ENCODE assay signal across 19 cellular contexts in the genomic region with DNA sequence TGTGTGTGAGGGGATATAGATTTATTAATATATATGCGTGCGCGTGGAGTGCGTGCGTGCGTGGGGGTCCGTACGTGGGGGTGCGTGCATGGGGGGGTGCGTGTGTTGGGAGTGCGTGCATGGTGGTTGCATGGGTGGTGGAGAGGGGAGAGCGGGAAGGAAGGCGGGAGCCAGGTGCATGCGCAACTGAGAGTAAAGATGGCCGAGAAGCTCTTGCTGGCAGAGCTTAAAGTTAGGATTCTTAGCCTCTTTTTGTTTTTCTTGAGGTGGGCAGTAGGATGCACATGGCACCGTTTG. TPM values are rescaled to one million over a fixed set of nuclear protein-coding genes. Genes with fewer than 3 reads are reported as not detected.
DNase-seq lines count a peak whose midpoint lies in the region; ATAC-seq and TF ChIP-seq lines count a peak whose summit lies in the region.
"Had no signal": no experiment of that assay in that cellular context is flagged by ENCODE, and none has a peak within 500 bp of the region (broad histone marks: within the 10 kb centered on the region; RNA-seq: fewer than 3 reads in every experiment).

No MANE protein-coding gene starts in this region.

- H3K27me3 Mint-ChIP-seq in mesothelial cell of epicardium (ENCODE audit: low read depth) = peaks cover 25% of the 10 kb centered on the region
- peaks cover 4% of the 10 kb centered on the region for H3K27me3 Mint-ChIP-seq in activated T-helper 1 cell treated with anti-CD3 and anti-CD28 coated beads, Interleukin-12 subunit alpha, Interleukin-12 subunit beta, Interleukin-2, Interleukin-4 antibody, amounts not matched to agents 30 ng/mL and 10 ng/mL and 1 ng/mL, durations not matched to agents 14 hours and 24 hours and 36 hours (ENCODE audit: insufficient read depth)

- no peaks in the 10 kb centered on the region for H3K27me3 ChIP-seq in NT2/D1 (ENCODE audit: insufficient read depth, insufficient read length)

- H3K27ac Mint-ChIP-seq in mesothelial cell of epicardium = no peak overlapping the region
- no peak overlapping the region for H3K27ac Mint-ChIP-seq in activated T-helper 1 cell treated with anti-CD3 and anti-CD28 coated beads, Interleukin-12 subunit alpha, Interleukin-12 subunit beta, Interleukin-2, Interleukin-4 antibody, amounts not matched to agents 30 ng/mL and 10 ng/mL and 1 ng/mL, durations not matched to agents 14 hours and 24 hours and 36 hours
- H3K27ac Mint-ChIP-seq: dendritic cell treated with granulocyte-macrophage colony-stimulating factor and Interleukin-4, amounts not matched to agents 40 ng/mL and 50 ng/mL, for 4 days had no signal

- peaks cover 25% of the 10 kb centered on the region for H3K9me3 Mint-ChIP-seq in mesothelial cell of epicardium
- no peaks in the 10 kb centered on the region for H3K9me3 Mint-ChIP-seq in activated T-helper 1 cell treated with anti-CD3 and anti-CD28 coated beads, Interleukin-12 subunit alpha, Interleukin-12 subunit beta, Interleukin-2, Interleukin-4 antibody, amounts not matched to agents 30 ng/mL and 10 ng/mL and 1 ng/mL, durations not matched to agents 14 hours and 24 hours and 36 hours
- H3K9me3 Mint-ChIP-seq: activated T-cell treated with anti-CD3 and anti-CD28 coated beads, Interleukin-2, amount 50 U/mL, for 4 hours; dendritic cell treated with granulocyte-macrophage colony-stimulating factor and Interleukin-4, amounts not matched to agents 40 ng/mL and 50 ng/mL, for 4 days had no signal

- no peak overlapping the region for H3K9ac ChIP-seq in NT2/D1 (ENCODE audit: insufficient read length, low read depth)

- intact Hi-C loops in activated T-helper 1 cell treated with anti-CD3 and anti-CD28 coated beads, Interleukin-12 subunit alpha, Interleukin-12 subunit beta, Interleukin-2, Interleukin-4 antibody, amounts not matched to agents 30 ng/mL and 10 ng/mL and 1 ng/mL, durations not matched to agents 14 hours and 24 hours and 36 hours (cut with micrococcal nuclease) = no loop called here

- H3K4me1 ChIP-seq in NT2/D1 (ENCODE audit: insufficient read depth, insufficient read length) = no peaks in the 10 kb centered on the region
- H3K4me1 ChIP-seq: pancreas had no signal

- in situ Hi-C loops in Caki2 (cut with HindIII; ENCODE audit: low pct_unique_long_range_greater_than_20kb, low sequenced_read_pairs) = no loop called here

- no peaks in the 10 kb centered on the region for H3K9me3 ChIP-seq in NT2/D1 (ENCODE audit: insufficient read depth, low read length)
- H3K9me3 ChIP-seq: pancreas had no signal

- no peaks in the 10 kb centered on the region for H3K36me3 Mint-ChIP-seq in mesothelial cell of epicardium
- H3K36me3 Mint-ChIP-seq in activated T-helper 1 cell treated with anti-CD3 and anti-CD28 coated beads, Interleukin-12 subunit alpha, Interleukin-12 subunit beta, Interleukin-2, Interleukin-4 antibody, amounts not matched to agents 30 ng/mL and 10 ng/mL and 1 ng/mL, durations not matched to agents 14 hours and 24 hours and 36 hours (ENCODE audit: low read depth) = no peaks in the 10 kb centered on the region

- H3K36me3 ChIP-seq in NT2/D1 (ENCODE audit: insufficient read depth, insufficient read length, low read length) = peaks cover 4% of the 10 kb centered on the region
- H3K36me3 ChIP-seq: pancreas had no signal

- TF ChIP-seq CTCF in epithelial cell of proximal tubule (conservative IDR thresholded peaks at IDR 0.05; ENCODE audit: low read depth, low read length) (no peak), mesothelial cell of epicardium (IDR thresholded peaks at IDR 0.05; ENCODE audit: unreplicated experiment) (no peak)

- peak overlapping the region; percentile 65 for H3K4me3 Mint-ChIP-seq in mesothelial cell of epicardium
- no peak overlapping the region for H3K4me3 Mint-ChIP-seq in activated T-helper 1 cell treated with anti-CD3 and anti-CD28 coated beads, Interleukin-12 subunit alpha, Interleukin-12 subunit beta, Interleukin-2, Interleukin-4 antibody, amounts not matched to agents 30 ng/mL and 10 ng/mL and 1 ng/mL, durations not matched to agents 14 hours and 24 hours and 36 hours
- H3K4me3 Mint-ChIP-seq: dendritic cell treated with granulocyte-macrophage colony-stimulating factor and Interleukin-4, amounts not matched to agents 40 ng/mL and 50 ng/mL, for 4 days had no signal

- DNase-seq in Caki2 (ENCODE audit: low read depth) (peak; percentile 16), NT2/D1 (ENCODE audit: low read depth, low spot score) (no peak), epithelial cell of proximal tubule (ENCODE audit: low read depth) (no peak), mesothelial cell of epicardium (ENCODE audit: low spot score in 2 of 2, unreplicated experiment in 2 of 2) (no peak), globus pallidus (ENCODE audit: low spot score) (no peak), DMS 273 treated with DMSO at 0.1 percent for 48 hours (lab: John Stamatoyannopoulos, UW) (no peak)
- no peak for DNase-seq in activated T-helper 1 cell treated with anti-CD3 and anti-CD28 coated beads, Interleukin-12 subunit alpha, Interleukin-12 subunit beta, Interleukin-2, Interleukin-4 antibody, amounts not matched to agents 30 ng/mL and 10 ng/mL and 1 ng/mL, durations not matched to agents 14 hours and 24 hours and 36 hours (ENCODE audit: low spot score)
- DNase-seq: activated CD4-positive, alpha-beta T cell treated with anti-CD3 and anti-CD28 coated beads for 4 hours; activated T-cell treated with anti-CD3 and anti-CD28 coated beads, Interleukin-2, amount 50 U/mL, for 4 hours; AML-193; aorta; NCI-H187 treated with DMSO at 0.1 percent for 48 hours; NCI-H524 treated with DMSO at 0.1 percent for 48 hours; RPMI8226; T-helper 2 cell had no signal

- no peak for ATAC-seq in GM18511 (IDR thresholded peaks at IDR 0.05; ENCODE audit: unreplicated experiment)
- ATAC-seq: activated T-cell treated with anti-CD3 and anti-CD28 coated beads, Interleukin-2, amount 50 U/mL, for 4 hours had no signal

- H3K4me3 ChIP-seq in NT2/D1 (ENCODE audit: insufficient read length, low read depth) (peak overlapping the region; percentile 49), epithelial cell of proximal tubule (ENCODE audit: low read depth, low read length) (peak overlapping the region; percentile 65)

- peaks cover 4% of the 10 kb centered on the region for H3K4me1 Mint-ChIP-seq in mesothelial cell of epicardium
- H3K4me1 Mint-ChIP-seq in activated T-helper 1 cell treated with anti-CD3 and anti-CD28 coated beads, Interleukin-12 subunit alpha, Interleukin-12 subunit beta, Interleukin-2, Interleukin-4 antibody, amounts not matched to agents 30 ng/mL and 10 ng/mL and 1 ng/mL, durations not matched to agents 14 hours and 24 hours and 36 hours (ENCODE audit: low read depth) = no peaks in the 10 kb centered on the region

RNA-seq across cellular contexts. Expression of a gene that starts 45.8 kb away (rescaled TPM):
- not detected in 2 replicates for total RNA-seq in Caki2 (2014; rRNA removed; shearing (Covaris generic); ENCODE audit: low replicate concordance)
- total RNA-seq in epithelial cell of proximal tubule (not detected in 2 replicates), mesothelial cell of epicardium (not detected in 3 replicates)
- total RNA-seq in activated T-helper 1 cell treated with anti-CD3 and anti-CD28 coated beads, Interleukin-12 subunit alpha, Interleukin-12 subunit beta, Interleukin-2, Interleukin-4 antibody, amounts not matched to agents 30 ng/mL and 10 ng/mL and 1 ng/mL, durations not matched to agents 14 hours and 24 hours and 36 hours = not detected in 2 replicates
- total RNA-seq: activated T-cell treated with anti-CD3 and anti-CD28 coated beads, Interleukin-2, amount 50 U/mL, for 4 hours; aorta; LHCN-M2; pancreas had no signal
